16 cellular contexts compared by ENCODE assay signal in the genomic region with DNA sequence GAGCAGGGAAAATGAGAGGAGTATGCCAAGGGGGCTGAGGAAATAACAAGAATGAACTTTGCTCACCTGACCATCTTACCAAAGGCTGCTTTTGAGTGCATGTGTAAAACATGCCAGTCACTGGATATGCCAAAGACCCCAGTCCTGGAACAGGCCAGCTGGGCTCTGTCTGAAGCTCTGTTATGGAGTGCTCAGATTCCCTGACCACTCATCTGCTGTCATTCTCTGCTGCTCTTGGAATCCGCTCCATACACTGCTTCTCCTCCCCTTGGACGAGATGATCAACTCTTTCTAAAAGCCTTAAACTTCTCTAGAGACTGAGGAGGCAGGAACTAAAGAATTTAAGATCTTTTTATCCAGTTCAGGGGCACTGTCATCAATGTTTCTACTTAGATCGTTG.
DNase-seq lines count a peak whose midpoint lies in the region; FAIRE-seq and TF ChIP-seq lines count a peak whose summit lies in the region.
"Had no signal": no experiment of that assay in that cellular context is flagged by ENCODE, and none has a peak within 500 bp of the region (broad histone marks: within the 10 kb centered on the region; RNA-seq: fewer than 3 reads in every experiment).

No MANE protein-coding gene starts in this region.

- H4K8ac ChIP-seq in H1 (ENCODE audit: extremely low read depth, insufficient read depth, low read length) (no peak overlapping the region), mesenchymal stem cell (ENCODE audit: low read length) (no peak overlapping the region)

- H3K27me3 ChIP-seq in H1 (replicated peaks in 1 of 4; ENCODE audit: control insufficient read depth in 3 of 4, extremely low read depth in 1 of 4, insufficient read depth in 3 of 4, low read length in 3 of 4) = peaks cover 0 to 9% (median 5%) of the 10 kb centered on the region in 4 experiments; a peak in 4 of 7 replicates
- no peaks in the 10 kb centered on the region for H3K27me3 ChIP-seq in mesenchymal stem cell (ENCODE audit: control insufficient read depth in 1 of 2, insufficient read depth in 1 of 2, low read length in 2 of 2)
- H3K27me3 ChIP-seq in smooth muscle cell (ENCODE audit: low read depth) = peaks cover 7% of the 10 kb centered on the region
- H3K27me3 ChIP-seq in mammary epithelial cell (ENCODE audit: insufficient read depth, low read length) = peaks cover 4% of the 10 kb centered on the region

- no peak overlapping the region for H3K18ac ChIP-seq in H1 (ENCODE audit: extremely low read depth, low read length)
- H3K18ac ChIP-seq in mesenchymal stem cell (ENCODE audit: low read depth in 1 of 2, low read length in 2 of 2) = peak overlapping the region in 1 of 2 experiments; percentile 29

- intact Hi-C loops in mammary epithelial cell (cut with micrococcal nuclease) = no loop called here

- no peak overlapping the region for H3K23ac ChIP-seq in H1 (ENCODE audit: insufficient read length)
- no peak overlapping the region for H3K23ac ChIP-seq in mesenchymal stem cell (ENCODE audit: low read length in 2 of 2)

- H3K14ac ChIP-seq in H1 (ENCODE audit: insufficient read length) (no peak overlapping the region), mesenchymal stem cell (ENCODE audit: low read length in 2 of 2) (peak overlapping the region in 1 of 2 experiments; percentile 23)

- no peak for DNase-seq in GM12891 (ENCODE audit: insufficient read length, low spot score)
- no peak for DNase-seq in H1 (ENCODE audit: low read depth in 1 of 2, low spot score in 2 of 2)
- peak; percentile 3 for DNase-seq in mesenchymal stem cell
- no peak for DNase-seq in smooth muscle cell (lab: John Stamatoyannopoulos, UW; ENCODE audit: unreplicated experiment)
- DNase-seq in mammary epithelial cell = no peak
- DNase-seq in coronary artery (ENCODE audit: low spot score) = no peak
- DNase-seq in COR-L47 (lab: John Stamatoyannopoulos, UW) = no peak
- DNase-seq: C1 segment of cervical spinal cord; Calu3; CD4-positive, alpha-beta memory T cell; DMS53; DMS79 treated with DMSO at 0.1 percent for 48 hours; GF-D8; GOT3; H7; HCEC 1CT had no signal

- WGBS in H1 (ENCODE audit: extremely low coverage in 1 of 2, insufficient coverage in 1 of 2, insufficient read length in 1 of 2, insufficient replicate concordance in 2 of 2, low coverage in 1 of 2, low lambda C conversion rate in 2 of 2, missing lambda C conversion rate in 1 of 2), 2 experiments = 72% methylated on average over 3 of the region's 3 CpGs; no CpG with 5 or more reads in 1 of the 2 experiments
- 13% methylated on average over 3 of the region's 3 CpGs for WGBS in mesenchymal stem cell
- WGBS in smooth muscle cell (ENCODE audit: low lambda C conversion rate) = 29% methylated on average over 3 of the region's 3 CpGs
- WGBS in mammary epithelial cell (ENCODE audit: low coverage, missing lambda C conversion rate) = 55% methylated on average over 3 of the region's 3 CpGs

- H2BK20ac ChIP-seq in H1 (ENCODE audit: low read length) = no peak overlapping the region

- H3K56ac ChIP-seq in H1 (replicated peaks; ENCODE audit: insufficient read length, low read depth, low read length) = no peak overlapping the region

- H3K4ac ChIP-seq in H1 (replicated peaks; ENCODE audit: insufficient read length, low read depth, low read length) (no peak overlapping the region), mesenchymal stem cell (ENCODE audit: low read depth in 1 of 2, low read length in 2 of 2) (no peak overlapping the region)

- no peak for TF ChIP-seq CTCF in H1 (IDR thresholded peaks at IDR 0.05; ENCODE audit: control extremely low read depth in 1 of 3, insufficient read depth in 1 of 3, low read depth in 1 of 3, low read length in 3 of 3)
- TF ChIP-seq CTCF in smooth muscle cell (IDR thresholded peaks at IDR 0.05; ENCODE audit: borderline replicate concordance, insufficient read depth, poor library complexity, severe bottlenecking) = no peak
- TF ChIP-seq CTCF in mammary epithelial cell (conservative IDR thresholded peaks at IDR 0.05 in 1 of 2, IDR thresholded peaks at IDR 0.05 in 1 of 2; ENCODE audit: extremely low read depth in 1 of 2, insufficient read depth in 1 of 2, low read depth in 1 of 2, low read length in 2 of 2) = no peak
- TF ChIP-seq CTCF in coronary artery (IDR thresholded peaks at IDR 0.05) = no peak

- POLR2A ChIA-PET in H1 (lab: Charles Lee; ENCODE audit: partially characterized antibody) = interaction anchor here (1.2 kb wide), 1 partner anchor 8 kb away, joined by 5 read pairs; no protein-coding TSS in a partner anchor

- H2BK120ac ChIP-seq in H1 (replicated peaks; ENCODE audit: low read depth, low read length) (no peak overlapping the region), mesenchymal stem cell (ENCODE audit: low read depth, low read length) (no peak overlapping the region)

- dilution Hi-C loops in mammary epithelial cell (cut with HindIII; ENCODE audit: low sequenced_read_pairs) = no loop called here

- H3K27ac ChIP-seq in H1 (ENCODE audit: low read depth, low read length) (no peak overlapping the region), mesenchymal stem cell (ENCODE audit: low read length, poor library complexity, severe bottlenecking) (no peak overlapping the region), smooth muscle cell (ENCODE audit: low read depth) (no peak overlapping the region), mammary epithelial cell (ENCODE audit: insufficient read depth, low read depth, low read length) (no peak overlapping the region), coronary artery (no peak overlapping the region)

- no peak overlapping the region for H3K4me2 ChIP-seq in H1 (ENCODE audit: insufficient read depth in 1 of 2, low read depth in 2 of 2, low read length in 2 of 2)
- H3K4me2 ChIP-seq in mesenchymal stem cell (ENCODE audit: low read length, poor library complexity, severe bottlenecking) = no peak overlapping the region
- peak overlapping the region; percentile 66 for H3K4me2 ChIP-seq in smooth muscle cell
- H3K4me2 ChIP-seq in mammary epithelial cell (ENCODE audit: insufficient read depth, low read depth, low read length) = no peak overlapping the region

- H3K4me1 ChIP-seq in H1 (replicated peaks in 1 of 4; ENCODE audit: control insufficient read depth in 3 of 4, insufficient read depth in 4 of 4, low read length in 3 of 4) = peaks cover 0 to 6% (median 0%) of the 10 kb centered on the region in 4 experiments; a peak in 1 of 7 replicates
- H3K4me1 ChIP-seq in mesenchymal stem cell (ENCODE audit: control insufficient read depth, insufficient read depth, low read depth, low read length) = no peaks in the 10 kb centered on the region
- no peaks in the 10 kb centered on the region for H3K4me1 ChIP-seq in smooth muscle cell (ENCODE audit: low read depth)
- H3K4me1 ChIP-seq in mammary epithelial cell (ENCODE audit: insufficient read depth, low read length) = no peaks in the 10 kb centered on the region

- H3K79me1 ChIP-seq in H1 (ENCODE audit: low read depth, low read length) (no peaks in the 10 kb centered on the region), mesenchymal stem cell (replicated peaks; ENCODE audit: low read length, poor library complexity, severe bottlenecking) (no peaks in the 10 kb centered on the region)

- H3K9ac ChIP-seq in H1 (replicated peaks in 1 of 4; ENCODE audit: extremely low read depth in 1 of 4, low read depth in 3 of 4, low read length in 3 of 4) (no peak overlapping the region), mesenchymal stem cell (ENCODE audit: low read length) (no peak overlapping the region), smooth muscle cell (ENCODE audit: low read depth) (no peak overlapping the region), mammary epithelial cell (ENCODE audit: insufficient read depth, low read length) (no peak overlapping the region)

- H3K36me3 ChIP-seq in H1 (ENCODE audit: control insufficient read depth in 2 of 4, insufficient read depth in 4 of 4, low read length in 3 of 4) (no peaks in the 10 kb centered on the region), mesenchymal stem cell (ENCODE audit: control insufficient read depth in 1 of 2, insufficient read depth in 2 of 2, low read depth in 1 of 2, low read length in 2 of 2) (no peaks in the 10 kb centered on the region), smooth muscle cell (ENCODE audit: low read depth) (no peaks in the 10 kb centered on the region), mammary epithelial cell (ENCODE audit: insufficient read depth, low read length) (no peaks in the 10 kb centered on the region)

- no peaks in the 10 kb centered on the region for H3K9me3 ChIP-seq in H1 (ENCODE audit: insufficient read depth in 2 of 2, low read depth in 1 of 2, low read length in 1 of 2)
- H3K9me3 ChIP-seq in mesenchymal stem cell (ENCODE audit: control insufficient read depth, low read length) = no peaks in the 10 kb centered on the region
- no peaks in the 10 kb centered on the region for H3K9me3 ChIP-seq in smooth muscle cell (replicated peaks; ENCODE audit: low read depth)
- no peaks in the 10 kb centered on the region for H3K9me3 ChIP-seq in mammary epithelial cell (replicated peaks; ENCODE audit: insufficient read depth, low read length)

- H2BK12ac ChIP-seq in H1 (ENCODE audit: low read depth, low read length) (no peak overlapping the region), mesenchymal stem cell (ENCODE audit: low read length in 2 of 2) (no peak overlapping the region)

- H2AK5ac ChIP-seq in H1 (ENCODE audit: low read depth, low read length) (peak overlapping the region; percentile 41; the same call in 1 of the 2 replicates), mesenchymal stem cell (ENCODE audit: low read length, severe bottlenecking) (no peak overlapping the region)

- H3K4me3 ChIP-seq in H1 (ENCODE audit: extremely low read depth in 1 of 4, insufficient read depth in 2 of 4, low read depth in 3 of 4, low read length in 4 of 4) = no peak overlapping the region
- no peak overlapping the region for H3K4me3 ChIP-seq in mesenchymal stem cell (ENCODE audit: insufficient read depth in 1 of 2, low read depth in 1 of 2, low read length in 2 of 2)
- no peak overlapping the region for H3K4me3 ChIP-seq in smooth muscle cell
- no peak overlapping the region for H3K4me3 ChIP-seq in mammary epithelial cell (replicated peaks in 1 of 3; ENCODE audit: insufficient read depth in 1 of 3, low read depth in 2 of 3, low read length in 3 of 3)
- H3K4me3 ChIP-seq in coronary artery = no peak overlapping the region

- no peaks in the 10 kb centered on the region for H3K23me2 ChIP-seq in H1 (ENCODE audit: low read depth, low read length)

- H3F3A ChIP-seq in smooth muscle cell (ENCODE audit: low read depth) = no peaks in the 10 kb centered on the region

- TF ChIP-seq POLR2A in GM12891 (IDR thresholded peaks at IDR 0.05; ENCODE audit: low read depth, low read length) = no peak
- TF ChIP-seq POLR2A in H1 (IDR thresholded peaks at IDR 0.05; ENCODE audit: control extremely low read depth in 1 of 2, low read depth in 2 of 2, low read length in 2 of 2) = no peak

- CTCF ChIA-PET in H1 (lab: Charles Lee; ENCODE audit: partially characterized antibody) (interaction anchor here (0.7 kb wide), 1 partner anchor 10 kb away, joined by 3 read pairs; no protein-coding TSS in a partner anchor), mammary epithelial cell (lab: Charles Lee; ENCODE audit: low non-redundant PET) (no interaction called here)

- in situ Hi-C loops in mammary epithelial cell (cut with MboI; ENCODE audit: low sequenced_read_pairs in 2 of 2) = no loop called here

- TF ChIP-seq RAD21 in H1 (IDR thresholded peaks at IDR 0.05 in 1 of 2, conservative IDR thresholded peaks at IDR 0.05 in 1 of 2; ENCODE audit: low read depth in 2 of 2, low read length in 2 of 2) = no peak

- H4K91ac ChIP-seq in H1 (replicated peaks; ENCODE audit: insufficient read length, low read length) (no peak overlapping the region), mesenchymal stem cell (ENCODE audit: low read length) (no peak overlapping the region)

- FAIRE-seq in GM12891 (lab: Jason Lieb, UNC) (peak; percentile 31), H1 (lab: Jason Lieb, UNC) (no peak)

- H3K79me2 ChIP-seq in H1 (ENCODE audit: control insufficient read depth in 1 of 2, insufficient read depth in 2 of 2, low read length in 2 of 2) (no peaks in the 10 kb centered on the region), smooth muscle cell (ENCODE audit: low read depth) (no peaks in the 10 kb centered on the region), mammary epithelial cell (ENCODE audit: insufficient read depth, low read length) (no peaks in the 10 kb centered on the region)

- no peak overlapping the region for H4K5ac ChIP-seq in H1 (ENCODE audit: insufficient read length, low read depth, low read length)

- no peaks in the 10 kb centered on the region for H4K20me1 ChIP-seq in H1 (replicated peaks in 1 of 2; ENCODE audit: control insufficient read depth in 1 of 2, insufficient read depth in 2 of 2, low read length in 2 of 2)
- H4K20me1 ChIP-seq in smooth muscle cell (ENCODE audit: low read depth) = no peaks in the 10 kb centered on the region
- no peaks in the 10 kb centered on the region for H4K20me1 ChIP-seq in mammary epithelial cell (ENCODE audit: insufficient read depth, low read length)

- H2BK15ac ChIP-seq in H1 (ENCODE audit: low read length) = no peak overlapping the region
- H2BK15ac ChIP-seq in mesenchymal stem cell (ENCODE audit: low read depth, poor library complexity, severe bottlenecking) = no peak overlapping the region

- TF ChIP-seq EP300 in H1 (IDR thresholded peaks at IDR 0.05; ENCODE audit: borderline replicate concordance in 1 of 2, low read depth in 2 of 2, low read length in 2 of 2) = no peak

- H2BK5ac ChIP-seq in H1 (ENCODE audit: low read depth, low read length) (no peak overlapping the region), mesenchymal stem cell (ENCODE audit: low read depth, low read length, poor library complexity, severe bottlenecking) (no peak overlapping the region)

- H2AFZ ChIP-seq in H1 (ENCODE audit: low read length) = no peak overlapping the region
- no peak overlapping the region for H2AFZ ChIP-seq in mesenchymal stem cell (ENCODE audit: low read depth, low read length)
- peak overlapping the region; percentile 94 for H2AFZ ChIP-seq in smooth muscle cell (ENCODE audit: low read depth)
- no peak overlapping the region for H2AFZ ChIP-seq in mammary epithelial cell (ENCODE audit: low read depth, low read length)

- no TSS peak for BruUV-seq in mammary epithelial cell (replicated peaks; lab: Mats Ljungman, UMichigan)
